16 cellular contexts compared by ENCODE assay signal in genomic region chr22:23253475-23254055, GRCh38.
DNase-seq lines count a peak whose midpoint lies in the region; ATAC-seq lines count a peak whose summit lies in the region.
"Had no signal": no experiment of that assay in that cellular context is flagged by ENCODE, and none has a peak within 500 bp of the region (broad histone marks: within the 10 kb centered on the region; RNA-seq: fewer than 3 reads in every experiment).

No MANE protein-coding gene starts in this region.

- H3K9me3 ChIP-seq in CD8-positive, alpha-beta memory T cell (ENCODE audit: low read length) = no peaks in the 10 kb centered on the region
- H3K9me3 ChIP-seq in MG63 = no peaks in the 10 kb centered on the region
- H3K9me3 ChIP-seq: BLaER1 treated with 17β-estradiol and CSF1 and Interleukin-3, amounts not matched to agents 10 nM and 100 nM had no signal

- peaks cover 8% of the 10 kb centered on the region for H3K36me3 ChIP-seq in CD8-positive, alpha-beta memory T cell (ENCODE audit: insufficient read depth, low read length)
- no peaks in the 10 kb centered on the region; the same call in 1 of the 2 replicates for H3K36me3 ChIP-seq in MG63

- no peak overlapping the region for H3K27ac ChIP-seq in CD8-positive, alpha-beta memory T cell (ENCODE audit: low read depth, low read length)
- H3K27ac ChIP-seq: BLaER1 treated with 17β-estradiol and CSF1 and Interleukin-3, amounts not matched to agents 10 nM and 100 nM had no signal

- no peaks in the 10 kb centered on the region for H3K27me3 ChIP-seq in CD8-positive, alpha-beta memory T cell (ENCODE audit: insufficient read depth, low read length, poor library complexity, severe bottlenecking)
- H3K27me3 ChIP-seq in MG63 = no peaks in the 10 kb centered on the region
- H3K27me3 ChIP-seq: BLaER1 treated with 17β-estradiol and CSF1 and Interleukin-3, amounts not matched to agents 10 nM and 100 nM had no signal

- POLR2A ChIA-PET in activated CD4-positive, alpha-beta T cell treated with anti-CD3 and anti-CD28 coated beads, Interleukin-2, amount 10 ng/mL, durations not matched to agents 7 days and 5 days (lab: Charles Lee) = no interaction called here
- POLR2A ChIA-PET in CD8-positive, alpha-beta memory T cell (lab: Charles Lee) = no interaction called here
- POLR2A ChIA-PET in activated CD8-positive, alpha-beta T cell treated with anti-CD3 and anti-CD28 coated beads, Interleukin-2, amount 10 ng/mL, durations not matched to agents 7 days and 5 days (lab: Charles Lee) = no interaction called here

- peaks cover 4% of the 10 kb centered on the region for H3K36me3 Mint-ChIP-seq in activated CD4-positive, alpha-beta T cell treated with anti-CD3 and anti-CD28 coated beads, Interleukin-2, amount 10 ng/mL, durations not matched to agents 7 days and 5 days (ENCODE audit: low read depth)
- peaks cover 0 to 50% (median 5%) of the 10 kb centered on the region in 3 donors for H3K36me3 Mint-ChIP-seq in CD8-positive, alpha-beta memory T cell
- H3K36me3 Mint-ChIP-seq in activated CD8-positive, alpha-beta T cell treated with anti-CD3 and anti-CD28 coated beads, Interleukin-2, amount 10 ng/mL, durations not matched to agents 7 days and 5 days (ENCODE audit: low read depth) = no peaks in the 10 kb centered on the region
- H3K36me3 Mint-ChIP-seq in immature natural killer cell = peaks cover 0 to 8% (median 3%) of the 10 kb centered on the region in 3 donors

- peak overlapping the region; percentile 69 for H3K27ac Mint-ChIP-seq in activated CD4-positive, alpha-beta T cell treated with anti-CD3 and anti-CD28 coated beads, Interleukin-2, amount 10 ng/mL, durations not matched to agents 7 days and 5 days
- peak overlapping the region in 6 of 8 donors; percentile 42 to 79 (median 54) for H3K27ac Mint-ChIP-seq in CD8-positive, alpha-beta memory T cell
- H3K27ac Mint-ChIP-seq in activated CD8-positive, alpha-beta T cell treated with anti-CD3 and anti-CD28 coated beads, Interleukin-2, amount 10 ng/mL, durations not matched to agents 7 days and 5 days = peak overlapping the region; percentile 25
- H3K27ac Mint-ChIP-seq in immature natural killer cell = peak overlapping the region in 5 of 6 donors; percentile 23 to 71 (median 56)

- DNase-seq in activated CD4-positive, alpha-beta T cell treated with anti-CD3 and anti-CD28 coated beads, Interleukin-2, amount 10 ng/mL, durations not matched to agents 7 days and 5 days = no peak
- no peak for DNase-seq in activated CD4-positive, alpha-beta T cell treated with anti-CD3 and anti-CD28 coated beads for 1 hour
- DNase-seq in CD8-positive, alpha-beta memory T cell = no peak
- DNase-seq in activated CD8-positive, alpha-beta T cell treated with anti-CD3 and anti-CD28 coated beads, Interleukin-2, amount 10 ng/mL, durations not matched to agents 7 days and 5 days = no peak
- DNase-seq in immature natural killer cell (no peak), kidney glomerular epithelial cell (lab: John Stamatoyannopoulos, UW) (no peak), NCI-H2029 (lab: John Stamatoyannopoulos, UW) (no peak), MG63 (no peak)
- DNase-seq: 8988T, KG1, NCI-H1105, NCI-H1694 treated with DMSO at 0.1 percent for 48 hours, NCI-H446, NCI-H774 had no signal

- no peaks in the 10 kb centered on the region for H3K27me3 Mint-ChIP-seq in activated CD4-positive, alpha-beta T cell treated with anti-CD3 and anti-CD28 coated beads, Interleukin-2, amount 10 ng/mL, durations not matched to agents 7 days and 5 days
- H3K27me3 Mint-ChIP-seq in CD8-positive, alpha-beta memory T cell = no peaks in the 10 kb centered on the region
- no peaks in the 10 kb centered on the region for H3K27me3 Mint-ChIP-seq in activated CD8-positive, alpha-beta T cell treated with anti-CD3 and anti-CD28 coated beads, Interleukin-2, amount 10 ng/mL, durations not matched to agents 7 days and 5 days (ENCODE audit: low read depth)
- peaks cover 0 to 4% (median 1%) of the 10 kb centered on the region in 3 donors for H3K27me3 Mint-ChIP-seq in immature natural killer cell (ENCODE audit: low read depth in 3 of 3)

- CTCF ChIA-PET in activated CD4-positive, alpha-beta T cell treated with anti-CD3 and anti-CD28 coated beads, Interleukin-2, amount 10 ng/mL, durations not matched to agents 7 days and 5 days (lab: Charles Lee) = interaction anchor here (1.3 kb wide), 1 partner anchor 10 kb away, joined by 3 read pairs; no protein-coding TSS in a partner anchor
- CTCF ChIA-PET in CD8-positive, alpha-beta memory T cell (lab: Charles Lee) = no interaction called here
- CTCF ChIA-PET in activated CD8-positive, alpha-beta T cell treated with anti-CD3 and anti-CD28 coated beads, Interleukin-2, amount 10 ng/mL, durations not matched to agents 7 days and 5 days (lab: Charles Lee) = interaction anchor here (1.3 to 1.4 kb wide), 2 partner anchors 28 to 75 kb away, joined by 5 to 6 read pairs; no protein-coding TSS in a partner anchor

- no peak overlapping the region for H3K4me3 ChIP-seq in CD8-positive, alpha-beta memory T cell (ENCODE audit: low read length)
- no peak overlapping the region for H3K4me3 ChIP-seq in MG63
- H3K4me3 ChIP-seq: BLaER1 treated with 17β-estradiol and CSF1 and Interleukin-3, amounts not matched to agents 10 nM and 100 nM had no signal

- H3K4me3 Mint-ChIP-seq in activated CD4-positive, alpha-beta T cell treated with anti-CD3 and anti-CD28 coated beads, Interleukin-2, amount 10 ng/mL, durations not matched to agents 7 days and 5 days = no peak overlapping the region
- no peak overlapping the region for H3K4me3 Mint-ChIP-seq in CD8-positive, alpha-beta memory T cell
- H3K4me3 Mint-ChIP-seq in activated CD8-positive, alpha-beta T cell treated with anti-CD3 and anti-CD28 coated beads, Interleukin-2, amount 10 ng/mL, durations not matched to agents 7 days and 5 days = no peak overlapping the region
- H3K4me3 Mint-ChIP-seq in immature natural killer cell = no peak overlapping the region

- no peaks in the 10 kb centered on the region for H3K9me3 Mint-ChIP-seq in activated CD4-positive, alpha-beta T cell treated with anti-CD3 and anti-CD28 coated beads, Interleukin-2, amount 10 ng/mL, durations not matched to agents 7 days and 5 days
- no peaks in the 10 kb centered on the region for H3K9me3 Mint-ChIP-seq in CD8-positive, alpha-beta memory T cell
- H3K9me3 Mint-ChIP-seq in activated CD8-positive, alpha-beta T cell treated with anti-CD3 and anti-CD28 coated beads, Interleukin-2, amount 10 ng/mL, durations not matched to agents 7 days and 5 days (ENCODE audit: insufficient read depth) = no peaks in the 10 kb centered on the region
- no peaks in the 10 kb centered on the region for H3K9me3 Mint-ChIP-seq in immature natural killer cell

- H3K4me1 Mint-ChIP-seq in activated CD4-positive, alpha-beta T cell treated with anti-CD3 and anti-CD28 coated beads, Interleukin-2, amount 10 ng/mL, durations not matched to agents 7 days and 5 days = peaks cover 33% of the 10 kb centered on the region
- peaks cover 24 to 33% (median 31%) of the 10 kb centered on the region in 3 donors for H3K4me1 Mint-ChIP-seq in CD8-positive, alpha-beta memory T cell
- H3K4me1 Mint-ChIP-seq in activated CD8-positive, alpha-beta T cell treated with anti-CD3 and anti-CD28 coated beads, Interleukin-2, amount 10 ng/mL, durations not matched to agents 7 days and 5 days (ENCODE audit: low read depth) = peaks cover 15% of the 10 kb centered on the region
- H3K4me1 Mint-ChIP-seq in immature natural killer cell = peaks cover 48 to 57% of the 10 kb centered on the region in 2 donors

- H3K4me1 ChIP-seq in CD8-positive, alpha-beta memory T cell (ENCODE audit: insufficient read depth, low read length) = peaks cover 36% of the 10 kb centered on the region

- no peak for ATAC-seq in activated CD8-positive, alpha-beta T cell treated with anti-CD3 and anti-CD28 coated beads, Interleukin-2, amount 10 ng/mL, durations not matched to agents 7 days and 5 days
- ATAC-seq: Panc1 had no signal
